Comparison of ENCODE assay signal across 31 cellular contexts in the genomic region with DNA sequence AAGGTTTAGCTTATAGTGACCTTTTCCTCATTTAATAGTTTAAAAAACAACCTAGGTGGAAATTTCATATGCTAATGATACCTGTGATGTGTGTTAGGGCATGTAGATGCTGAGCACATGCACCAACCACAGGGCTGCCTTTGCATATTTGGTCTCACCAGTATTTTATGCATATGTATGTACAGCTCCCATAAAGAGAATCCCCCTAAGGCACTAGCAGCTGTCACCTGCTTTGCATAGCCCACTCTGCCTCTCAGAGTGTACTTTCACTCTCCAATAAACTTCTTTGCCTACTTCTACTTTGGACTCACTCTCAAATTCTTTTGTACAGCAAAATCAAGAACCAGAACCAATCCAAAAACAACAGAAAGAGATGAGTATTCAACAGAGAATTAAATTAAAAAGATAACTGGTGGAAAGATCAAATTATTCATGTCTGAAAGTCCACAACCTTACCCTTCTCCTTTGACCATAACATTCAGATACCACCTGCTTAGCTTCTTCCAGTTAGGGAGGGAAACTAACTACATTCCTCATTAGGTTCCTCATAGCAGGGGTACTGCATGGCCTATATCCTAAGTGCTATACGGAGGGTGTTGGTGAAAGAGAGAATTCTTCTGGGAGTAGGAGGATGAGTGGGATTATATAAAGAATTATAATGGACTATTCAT.
"Had no signal": no experiment of that assay in that cellular context is flagged by ENCODE, and none has a peak within 500 bp of the region (broad histone marks: within the 10 kb centered on the region; RNA-seq: fewer than 3 reads in every experiment).

No MANE protein-coding gene starts in this region.

- ATAC-seq: activated T-cell treated with anti-CD3 and anti-CD28 coated beads, Interleukin-2, amount 50 U/mL, for 4 hours; Right ventricle myocardium inferior had no signal

- DNase-seq: activated B cell treated with CpG ODN at 0.5 μM for 24 hours; activated CD4-positive, alpha-beta memory T cell treated with anti-CD3 and anti-CD28 coated beads for 36 hours; activated CD4-positive, alpha-beta T cell treated with anti-CD3 and anti-CD28 coated beads for 4 hours; activated CD4-positive, alpha-beta T cell treated with anti-CD3 and anti-CD28 coated beads, Interleukin-2, amount 50 U/mL, for 1 hour; activated CD4-positive, CD25-positive, alpha-beta regulatory T cell treated with anti-CD3 and anti-CD28 coated beads, Interleukin-2, amount 50 U/mL, for 72 hours; activated CD8-positive, alpha-beta memory T cell treated with anti-CD3 and anti-CD28 coated beads, Interleukin-2, amount 50 U/mL, for 4 hours; activated effector memory CD4-positive, alpha-beta T cell treated with Interleukin-2 at 50 U/mL for 16 hours; activated naive CD4-positive, alpha-beta T cell treated with anti-CD3 and anti-CD28 coated beads, Interleukin-2, amount 10 ng/mL, durations not matched to agents 7 days and 5 days; activated T-cell treated with anti-CD3 and anti-CD28 coated beads for 4 hours; activated T-cell treated with anti-CD3 and anti-CD28 coated beads, Interleukin-2, amount 50 U/mL, for 4 hours; amniotic stem cell; aorta; brain microvascular endothelial cell; central memory CD4-positive, alpha-beta T cell; NCI-H1105 treated with DMSO at 0.1 percent for 48 hours; NCI-H1436; NCI-H1694; NCI-H1930; NCI-H2081 treated with DMSO at 0.1 percent for 48 hours; NCI-H226; NCI-H446 treated with DMSO at 0.1 percent for 48 hours; NCI-H524; NCI-H748 treated with DMSO at 0.1 percent for 48 hours; NK-92 treated with Interleukin-12 subunit alpha and Interleukin-12 subunit beta, amount 100 ng/mL, for 24 hours; PC-9; SIG-M5 had no signal

- H3K27me3 Mint-ChIP-seq: activated B cell treated with CpG ODN at 0.5 μM for 24 hours; activated CD4-positive, alpha-beta memory T cell treated with anti-CD3 and anti-CD28 coated beads for 36 hours; activated naive CD4-positive, alpha-beta T cell treated with anti-CD3 and anti-CD28 coated beads, Interleukin-2, amount 10 ng/mL, durations not matched to agents 7 days and 5 days; activated naive CD8-positive, alpha-beta T cell had no signal

- H3K36me3 Mint-ChIP-seq: activated CD4-positive, alpha-beta memory T cell treated with anti-CD3 and anti-CD28 coated beads for 36 hours; activated naive CD4-positive, alpha-beta T cell treated with anti-CD3 and anti-CD28 coated beads, Interleukin-2, amount 10 ng/mL, durations not matched to agents 7 days and 5 days; activated naive CD8-positive, alpha-beta T cell had no signal

- H3K27me3 ChIP-seq: brain microvascular endothelial cell had no signal

- H3K27ac Mint-ChIP-seq: activated B cell treated with CpG ODN at 0.5 μM for 24 hours; activated CD4-positive, alpha-beta memory T cell treated with anti-CD3 and anti-CD28 coated beads for 36 hours; activated naive CD4-positive, alpha-beta T cell treated with anti-CD3 and anti-CD28 coated beads, Interleukin-2, amount 10 ng/mL, durations not matched to agents 7 days and 5 days; activated naive CD8-positive, alpha-beta T cell; T-helper 1 cell treated with Interleukin-12 subunit alpha and Interleukin-12 subunit beta and Interleukin-4 antibody, amounts not matched to agents 30 μg/mL and 1 μg/mL, for 36 hours; T-helper 2 cell treated with Interferon-gamma antibody and Interleukin-4, amounts not matched to agents 5 μg/mL and 100 μg/mL, for 36 hours had no signal

- H3K4me1 Mint-ChIP-seq: activated B cell treated with CpG ODN at 0.5 μM for 24 hours; activated naive CD4-positive, alpha-beta T cell treated with anti-CD3 and anti-CD28 coated beads, Interleukin-2, amount 10 ng/mL, durations not matched to agents 7 days and 5 days had no signal

- H3K36me3 ChIP-seq: brain microvascular endothelial cell had no signal

- H3K9me3 Mint-ChIP-seq: activated naive CD4-positive, alpha-beta T cell treated with anti-CD3 and anti-CD28 coated beads, Interleukin-2, amount 10 ng/mL, durations not matched to agents 7 days and 5 days; activated T-cell treated with anti-CD3 and anti-CD28 coated beads, Interleukin-2, amount 50 U/mL, for 4 hours; T-helper 1 cell treated with Interleukin-12 subunit alpha and Interleukin-12 subunit beta and Interleukin-4 antibody, amounts not matched to agents 30 μg/mL and 1 μg/mL, for 36 hours had no signal

- H3K4me3 Mint-ChIP-seq: activated B cell treated with CpG ODN at 0.5 μM for 24 hours; activated CD4-positive, alpha-beta memory T cell treated with anti-CD3 and anti-CD28 coated beads for 36 hours; activated naive CD4-positive, alpha-beta T cell treated with anti-CD3 and anti-CD28 coated beads, Interleukin-2, amount 10 ng/mL, durations not matched to agents 7 days and 5 days; activated naive CD8-positive, alpha-beta T cell; activated T-cell treated with anti-CD3 and anti-CD28 coated beads, Interleukin-2, amount 50 U/mL, for 4 hours; T-helper 1 cell treated with Interleukin-12 subunit alpha and Interleukin-12 subunit beta and Interleukin-4 antibody, amounts not matched to agents 30 μg/mL and 1 μg/mL, for 36 hours; T-helper 2 cell treated with Interferon-gamma antibody and Interleukin-4, amounts not matched to agents 5 μg/mL and 100 μg/mL, for 36 hours had no signal

- H3K4me3 ChIP-seq: PC-9 had no signal

- H3K27ac ChIP-seq: brain microvascular endothelial cell, PC-9, RWPE1 had no signal
